8 cellular contexts compared by ENCODE assay signal in the genomic region with DNA sequence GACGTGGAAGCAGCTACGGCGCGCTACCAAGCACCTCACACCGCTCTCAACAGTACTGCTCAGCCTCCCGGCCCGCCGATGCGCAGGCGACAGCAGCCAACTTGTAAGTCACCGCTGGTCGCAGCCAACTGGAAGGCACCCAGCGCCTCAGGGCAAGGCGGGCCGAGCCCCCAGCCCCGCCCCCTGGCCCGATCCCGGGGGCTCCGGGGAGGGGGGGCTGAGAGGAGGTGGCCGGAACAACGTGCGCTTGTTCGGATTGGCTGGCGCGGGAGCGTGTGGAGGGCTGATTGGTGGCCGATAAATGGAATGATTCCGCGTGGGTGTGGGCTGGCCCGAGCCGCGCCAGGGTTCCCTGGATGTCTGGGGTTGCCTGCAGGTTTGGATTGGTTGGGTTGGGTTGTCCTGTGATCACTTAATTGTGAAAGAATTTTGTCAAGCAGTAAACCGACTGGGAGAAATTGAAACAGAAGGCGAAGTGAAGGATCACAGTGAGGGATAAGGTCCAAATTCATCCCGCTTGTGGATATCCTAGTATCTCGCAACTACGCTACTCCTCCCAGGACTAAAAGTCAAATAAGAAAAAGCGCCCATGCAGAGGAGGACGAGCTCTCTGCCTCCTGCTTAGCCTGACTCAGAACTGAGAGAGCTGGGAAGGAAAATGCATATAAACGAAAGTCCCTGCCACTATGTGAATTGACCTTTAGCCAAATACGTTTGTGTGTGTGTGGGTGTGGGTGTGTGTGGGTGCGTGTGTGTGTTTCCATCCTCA. TPM values are rescaled to one million over a fixed set of nuclear protein-coding genes. Genes with fewer than 3 reads are reported as not detected.
A peak's percentile ranks its signal among the peaks of the same experiment; 100 is the strongest.
DNase-seq lines count a peak whose midpoint lies in the region; ATAC-seq, FAIRE-seq and TF ChIP-seq lines count a peak whose summit lies in the region.

A gene with protein sequence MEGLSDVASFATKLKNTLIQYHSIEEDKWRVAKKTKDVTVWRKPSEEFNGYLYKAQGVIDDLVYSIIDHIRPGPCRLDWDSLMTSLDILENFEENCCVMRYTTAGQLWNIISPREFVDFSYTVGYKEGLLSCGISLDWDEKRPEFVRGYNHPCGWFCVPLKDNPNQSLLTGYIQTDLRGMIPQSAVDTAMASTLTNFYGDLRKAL (minus strand): TSS at position 130 of the 769 bp plus-strand sequence. CDS start 5,102 bp downstream, outside the sequence.

- intact Hi-C loops in esophagus muscularis mucosa (cut with DNase I) = no loop called here

- peak within 1 kb of the TSS; percentile 40 for H3K4me3 ChIP-seq in KMS-11 (IDR thresholded peaks at IDR 0.05; ENCODE audit: insufficient read depth, low read depth, low read length)
- peak within 1 kb of the TSS; percentile 67 to 89 (median 81) for H3K4me3 ChIP-seq in esophagus muscularis mucosa
- H3K4me3 ChIP-seq in muscle layer of duodenum (ENCODE audit: low read depth in 1 of 2, low read length in 2 of 2) = peak within 1 kb of the TSS; percentile 92 to 93

- DNase-seq in DMS53 (lab: John Stamatoyannopoulos, UW) (peak; percentile 99), RCC 7860 (ENCODE audit: low spot score) (peak; percentile 90), esophagus muscularis mucosa (ENCODE audit: extremely low spot score) (peak; percentile 98)
- peak; percentile 91 to 92 for DNase-seq in activated T-cell treated with anti-CD3 and anti-CD28 coated beads, Interleukin-2, amount 50 U/mL, for 72 hours
- peak; percentile 87 to 94 for DNase-seq in stimulated activated CD8-positive, alpha-beta memory T cell treated with anti-CD3 and anti-CD28 coated beads, Interleukin-7, amount 100 ng/mL, for 4 hours (ENCODE audit: low read depth in 2 of 2)

- no peak for TF ChIP-seq POLR2A in esophagus muscularis mucosa (IDR thresholded peaks at IDR 0.05; ENCODE audit: low read depth)

- peaks cover 20% of the 10 kb centered on the region for H3K4me1 ChIP-seq in KMS-11 (ENCODE audit: low read depth, poor library complexity, severe bottlenecking)
- H3K4me1 ChIP-seq in esophagus muscularis mucosa = peaks cover 10 to 31% (median 21%) of the 10 kb centered on the region in 4 donors
- peaks cover 6% of the 10 kb centered on the region in 2 donors for H3K4me1 ChIP-seq in muscle layer of duodenum (ENCODE audit: control insufficient read depth in 1 of 2, insufficient read depth in 2 of 2, low read length in 2 of 2)

- peak; percentile 95 for FAIRE-seq in RCC 7860 (lab: Jason Lieb, UNC)

- TF ChIP-seq CTCF in KMS-11 (conservative IDR thresholded peaks at IDR 0.05; ENCODE audit: low read depth, low read length) (no peak), esophagus muscularis mucosa (IDR thresholded peaks at IDR 0.05) (no peak)

- no peaks in the 10 kb centered on the region for H3K27me3 ChIP-seq in KMS-11 (ENCODE audit: insufficient read depth, low read depth)
- H3K27me3 ChIP-seq in esophagus muscularis mucosa = no peaks in the 10 kb centered on the region
- no peaks in the 10 kb centered on the region for H3K27me3 ChIP-seq in muscle layer of duodenum (ENCODE audit: low read depth, low read length)

- peaks cover 53% of the 10 kb centered on the region for H3K4me1 Mint-ChIP-seq in activated T-cell treated with anti-CD3 and anti-CD28 coated beads, Interleukin-2, amount 50 U/mL, for 72 hours (ENCODE audit: low read depth)

- peak within 1 kb of the TSS; percentile 67 for H3K27ac ChIP-seq in KMS-11
- peak within 1 kb of the TSS; percentile 82 to 87 (median 84) for H3K27ac ChIP-seq in esophagus muscularis mucosa (replicated peaks in 1 of 4)
- H3K27ac ChIP-seq in muscle layer of duodenum (ENCODE audit: low read length) = peak within 1 kb of the TSS; percentile 91

- H3K4me3 Mint-ChIP-seq in activated T-cell treated with anti-CD3 and anti-CD28 coated beads, Interleukin-2, amount 50 U/mL, for 72 hours = peak within 1 kb of the TSS; percentile 98

- peak within 1 kb of the TSS; percentile 72 for H3K4me2 ChIP-seq in KMS-11

- peak within 1 kb of the TSS; percentile 96 for H3K27ac Mint-ChIP-seq in activated T-cell treated with anti-CD3 and anti-CD28 coated beads, Interleukin-2, amount 50 U/mL, for 72 hours

- WGBS in esophagus muscularis mucosa = under 1% methylated on average over 30 of the region's 42 CpGs

- peak within 1 kb of the TSS; percentile 76 for H3K9ac ChIP-seq in KMS-11

- TF ChIP-seq EP300 in esophagus muscularis mucosa (IDR thresholded peaks at IDR 0.05) = no peak

- H3K36me3 ChIP-seq in KMS-11 (ENCODE audit: insufficient read depth) (no peaks in the 10 kb centered on the region), esophagus muscularis mucosa (no peaks in the 10 kb centered on the region), muscle layer of duodenum (ENCODE audit: control insufficient read depth in 1 of 2, insufficient read depth in 2 of 2, low read length in 2 of 2) (no peaks in the 10 kb centered on the region)

- H2AFZ ChIP-seq in KMS-11 (ENCODE audit: low read depth) = peak within 1 kb of the TSS; percentile 95

- no peaks in the 10 kb centered on the region for H4K20me1 ChIP-seq in KMS-11 (ENCODE audit: insufficient read depth)

- H3K27me3 Mint-ChIP-seq in activated T-cell treated with anti-CD3 and anti-CD28 coated beads, Interleukin-2, amount 50 U/mL, for 72 hours (ENCODE audit: low read depth) = no peaks in the 10 kb centered on the region

- peak; percentile 93 for ATAC-seq in GM21737 (IDR thresholded peaks at IDR 0.05; ENCODE audit: unreplicated experiment)
- ATAC-seq in activated T-cell treated with anti-CD3 and anti-CD28 coated beads, Interleukin-2, amount 50 U/mL, for 72 hours (replicated peaks in 1 of 2) = peak; percentile 92 to 95

- H3K79me2 ChIP-seq in KMS-11 (ENCODE audit: insufficient read depth, low read depth) = 0 out of 2 replicates have a peak, but pooled peaks cover 14% of the 10 kb centered on the region

- H3K9me3 Mint-ChIP-seq in activated T-cell treated with anti-CD3 and anti-CD28 coated beads, Interleukin-2, amount 50 U/mL, for 72 hours = no peaks in the 10 kb centered on the region

- H3K36me3 Mint-ChIP-seq in activated T-cell treated with anti-CD3 and anti-CD28 coated beads, Interleukin-2, amount 50 U/mL, for 72 hours (ENCODE audit: insufficient read depth in 2 of 2) = peaks cover 3 to 4% of the 10 kb centered on the region in 2 donors

- H3K9me3 ChIP-seq in esophagus muscularis mucosa (no peaks in the 10 kb centered on the region), muscle layer of duodenum (ENCODE audit: control insufficient read depth in 1 of 2, low read length in 2 of 2) (no peaks in the 10 kb centered on the region)

RNA-seq across cellular contexts. Expression of the gene that starts here (rescaled TPM):
- 10 to 100 TPM; 28.9 to 47.4 TPM for total RNA-seq in activated T-cell treated with anti-CD3 and anti-CD28 coated beads, Interleukin-2, amount 50 U/mL, for 72 hours
- total RNA-seq in esophagus muscularis mucosa = 1 to 10 TPM; 4.2 to 8.6 (median 6.8) TPM

Comparison
In these comparisons a context has a peak if more than half of its experiments do, and no peak if none do; other contexts are left out.
1. Peak in every context shown above with its lines: DNase-seq, ATAC-seq, H3K4me3 ChIP-seq and H3K27ac ChIP-seq.
2. H3K4me3 ChIP-seq: peak in every context shown above with its lines; median percentile 92 in muscle layer of duodenum; 81 in esophagus muscularis mucosa; 40 in KMS-11.